9 cellular contexts compared by ENCODE assay signal in the genomic region with DNA sequence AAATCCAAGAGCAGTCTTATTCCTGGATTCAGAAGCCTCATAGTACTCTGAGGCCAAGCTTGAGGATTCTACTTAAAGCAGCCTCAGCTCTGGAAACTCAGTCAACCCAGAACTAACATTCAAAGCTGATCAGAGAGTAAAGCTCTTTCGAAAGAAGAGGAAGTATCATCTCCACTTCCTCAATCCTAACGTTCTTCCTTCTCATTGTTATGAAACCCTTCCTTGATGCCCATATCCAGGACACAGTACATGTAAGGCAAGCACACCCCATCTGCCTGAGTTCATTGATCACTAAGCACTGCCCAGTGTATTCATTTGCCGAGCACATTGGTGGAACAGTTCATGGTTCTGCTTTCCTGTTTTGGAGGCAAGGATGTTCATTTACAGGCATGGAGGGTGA.
DNase-seq lines count a peak whose midpoint lies in the region; ATAC-seq, FAIRE-seq and TF ChIP-seq lines count a peak whose summit lies in the region.
"Had no signal": no experiment of that assay in that cellular context is flagged by ENCODE, and none has a peak within 500 bp of the region (broad histone marks: within the 10 kb centered on the region; RNA-seq: fewer than 3 reads in every experiment).

A gene with protein sequence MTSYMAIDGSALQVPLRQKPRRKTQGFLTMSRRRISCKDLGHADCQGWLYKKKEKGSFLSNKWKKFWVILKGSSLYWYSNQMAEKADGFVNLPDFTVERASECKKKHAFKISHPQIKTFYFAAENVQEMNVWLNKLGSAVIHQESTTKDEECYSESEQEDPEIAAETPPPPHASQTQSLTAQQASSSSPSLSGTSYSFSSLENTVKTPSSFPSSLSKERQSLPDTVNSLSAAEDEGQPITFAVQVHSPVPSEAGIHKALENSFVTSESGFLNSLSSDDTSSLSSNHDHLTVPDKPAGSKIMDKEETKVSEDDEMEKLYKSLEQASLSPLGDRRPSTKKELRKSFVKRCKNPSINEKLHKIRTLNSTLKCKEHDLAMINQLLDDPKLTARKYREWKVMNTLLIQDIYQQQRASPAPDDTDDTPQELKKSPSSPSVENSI (minus strand): TSS at position 114 of the 400 bp plus-strand sequence. CDS start 90,856 bp downstream, outside the sequence.

- no peaks in the 10 kb centered on the region for H3K36me3 Mint-ChIP-seq in effector memory CD8-positive, alpha-beta T cell (ENCODE audit: insufficient read depth)
- peaks cover 1 to 10% of the 10 kb centered on the region in 2 donors for H3K36me3 Mint-ChIP-seq in stimulated activated naive B cell treated with anti-CD40 and anti-IgM and Interleukin-4, amounts not matched to agents 10 μg/mL and 1 μg/mL and 100 μg/mL, for 72 hours

- H3K27ac Mint-ChIP-seq in effector memory CD8-positive, alpha-beta T cell, result no peak within 1 kb of the TSS
- no peak within 1 kb of the TSS for H3K27ac Mint-ChIP-seq in stimulated activated naive B cell treated with anti-CD40 and anti-IgM and Interleukin-4, amounts not matched to agents 10 μg/mL and 1 μg/mL and 100 μg/mL, for 72 hours

- H3K4me1 Mint-ChIP-seq in effector memory CD8-positive, alpha-beta T cell (ENCODE audit: low read depth in 2 of 2), result peaks cover 0 to 3% of the 10 kb centered on the region in 2 donors
- peaks cover 28 to 62% of the 10 kb centered on the region in 2 donors for H3K4me1 Mint-ChIP-seq in stimulated activated naive B cell treated with anti-CD40 and anti-IgM and Interleukin-4, amounts not matched to agents 10 μg/mL and 1 μg/mL and 100 μg/mL, for 72 hours

- peak; percentile 94 for FAIRE-seq in GM19239 (lab: Jason Lieb, UNC)

- peaks cover 39 to 47% of the 10 kb centered on the region in 2 donors for H3K27me3 Mint-ChIP-seq in effector memory CD8-positive, alpha-beta T cell
- peaks cover 19 to 22% of the 10 kb centered on the region in 2 donors for H3K27me3 Mint-ChIP-seq in stimulated activated naive B cell treated with anti-CD40 and anti-IgM and Interleukin-4, amounts not matched to agents 10 μg/mL and 1 μg/mL and 100 μg/mL, for 72 hours

- peak; percentile 5 for ATAC-seq in effector memory CD8-positive, alpha-beta T cell (replicated peaks)
- peak; percentile 44 to 46 for ATAC-seq in stimulated activated naive B cell treated with anti-CD40 and anti-IgM and Interleukin-4, amounts not matched to agents 10 μg/mL and 1 μg/mL and 100 μg/mL, for 72 hours (replicated peaks)

- H3K9me3 Mint-ChIP-seq in effector memory CD8-positive, alpha-beta T cell, result peaks cover 0 to 7% of the 10 kb centered on the region in 2 donors
- peaks cover 6 to 8% of the 10 kb centered on the region in 2 donors for H3K9me3 Mint-ChIP-seq in stimulated activated naive B cell treated with anti-CD40 and anti-IgM and Interleukin-4, amounts not matched to agents 10 μg/mL and 1 μg/mL and 100 μg/mL, for 72 hours

- DNase-seq in GM19239 (ENCODE audit: insufficient read length, low spot score) (no peak), KBM-7 (peak; percentile 87), GM13977 (ENCODE audit: low spot score) (no peak), NCI-H345 treated with DMSO at 0.1 percent for 48 hours (lab: John Stamatoyannopoulos, UW; ENCODE audit: unreplicated experiment) (no peak), iPS-NIHi11 (ENCODE audit: low spot score) (no peak)
- DNase-seq in effector memory CD8-positive, alpha-beta T cell, result no peak
- DNase-seq in stimulated activated naive B cell treated with anti-CD40 and anti-IgM and Interleukin-4, amounts not matched to agents 10 μg/mL and 1 μg/mL and 100 μg/mL, for 72 hours, result peak; percentile 11
- DNase-seq: activated CD4-positive, CD25-positive, alpha-beta regulatory T cell; NCI-H2227 treated with DMSO at 0.1 percent for 48 hours had no signal

- no peak for TF ChIP-seq CTCF in GM13977 (IDR thresholded peaks at IDR 0.05; ENCODE audit: extremely low read depth, insufficient read depth, missing control alignments)

- H3K4me3 Mint-ChIP-seq in effector memory CD8-positive, alpha-beta T cell, result no peak within 1 kb of the TSS
- peak within 1 kb of the TSS; percentile 34 to 51 for H3K4me3 Mint-ChIP-seq in stimulated activated naive B cell treated with anti-CD40 and anti-IgM and Interleukin-4, amounts not matched to agents 10 μg/mL and 1 μg/mL and 100 μg/mL, for 72 hours

- in situ Hi-C loops in KBM-7 (cut with MboI; ENCODE audit: low pct_unique_long_range_greater_than_20kb, low sequenced_read_pairs) (no loop called here), GM13977 (cut with MboI; ENCODE audit: low pct_unique_long_range_greater_than_20kb, low sequenced_read_pairs, unreplicated experiment) (no loop called here)

Comparison
In these comparisons a context has a peak if more than half of its experiments do, and no peak if none do; other contexts are left out.
1. DNase-seq: peak in KBM-7 (single experiment) and stimulated activated naive B cell treated with anti-CD40 and anti-IgM and Interleukin-4, amounts not matched to agents 10 μg/mL and 1 μg/mL and 100 μg/mL, for 72 hours (single experiment); none in GM19239 (single experiment), effector memory CD8-positive, alpha-beta T cell (0 of 3), GM13977 (single experiment), NCI-H345 treated with DMSO at 0.1 percent for 48 hours (single experiment) and iPS-NIHi11 (single experiment).
2. H3K4me3 Mint-ChIP-seq: peak in stimulated activated naive B cell treated with anti-CD40 and anti-IgM and Interleukin-4, amounts not matched to agents 10 μg/mL and 1 μg/mL and 100 μg/mL, for 72 hours (2 of 2); none in effector memory CD8-positive, alpha-beta T cell (0 of 2).